1 cellular context compared by ENCODE assay signal in the genomic region with DNA sequence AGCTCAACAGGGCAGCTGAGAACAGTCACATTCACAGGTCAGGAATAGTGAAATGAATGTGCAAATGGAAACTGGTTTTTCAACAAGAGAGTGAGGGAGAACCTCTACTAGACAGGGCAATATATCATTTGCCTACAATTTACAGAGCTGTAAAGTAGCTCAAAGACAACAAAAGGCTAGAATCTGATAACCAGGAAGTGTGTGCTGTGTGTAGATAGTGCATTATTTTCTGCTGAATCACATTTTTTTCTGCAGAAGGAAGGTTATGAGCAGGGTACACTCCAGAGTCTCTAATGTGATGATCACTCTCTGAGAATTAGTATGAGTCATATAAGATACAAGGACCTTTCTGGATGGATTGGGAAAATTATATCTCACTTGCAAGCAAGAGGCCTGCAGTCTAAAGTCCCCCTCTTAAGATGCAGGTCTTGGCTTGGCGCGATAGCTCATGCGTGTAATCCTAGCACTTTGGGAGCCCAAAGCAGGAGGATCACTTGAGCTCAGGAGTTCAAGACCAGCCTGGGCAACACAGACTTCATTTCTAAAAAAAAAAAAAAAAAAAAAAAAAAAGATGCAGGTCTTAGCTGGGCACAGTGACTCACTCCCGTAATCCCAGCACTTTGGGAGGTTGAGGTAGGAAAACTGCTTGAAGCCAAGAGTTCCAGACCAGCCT.
TF ChIP-seq lines count a peak whose summit lies in the region.

No MANE protein-coding gene starts in this region.

TF ChIP-seq in K562, 482 proteins besides CTCF, POLR2A, EP300 and RAD21 (continued from another document and continues in another):
- TF ChIP-seq, protein P1, sequence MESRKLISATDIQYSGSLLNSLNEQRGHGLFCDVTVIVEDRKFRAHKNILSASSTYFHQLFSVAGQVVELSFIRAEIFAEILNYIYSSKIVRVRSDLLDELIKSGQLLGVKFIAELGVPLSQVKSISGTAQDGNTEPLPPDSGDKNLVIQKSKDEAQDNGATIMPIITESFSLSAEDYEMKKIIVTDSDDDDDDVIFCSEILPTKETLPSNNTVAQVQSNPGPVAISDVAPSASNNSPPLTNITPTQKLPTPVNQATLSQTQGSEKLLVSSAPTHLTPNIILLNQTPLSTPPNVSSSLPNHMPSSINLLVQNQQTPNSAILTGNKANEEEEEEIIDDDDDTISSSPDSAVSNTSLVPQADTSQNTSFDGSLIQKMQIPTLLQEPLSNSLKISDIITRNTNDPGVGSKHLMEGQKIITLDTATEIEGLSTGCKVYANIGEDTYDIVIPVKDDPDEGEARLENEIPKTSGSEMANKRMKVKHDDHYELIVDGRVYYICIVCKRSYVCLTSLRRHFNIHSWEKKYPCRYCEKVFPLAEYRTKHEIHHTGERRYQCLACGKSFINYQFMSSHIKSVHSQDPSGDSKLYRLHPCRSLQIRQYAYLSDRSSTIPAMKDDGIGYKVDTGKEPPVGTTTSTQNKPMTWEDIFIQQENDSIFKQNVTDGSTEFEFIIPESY (CRISPR knock-in tag; IDR thresholded peaks at IDR 0.05): peak; percentile 34; the same call in 1 of the 2 replicates
- peak; percentile 34 for TF ChIP-seq BDP1 (IDR thresholded peaks at IDR 0.05; ENCODE audit: insufficient read depth, insufficient read length)
- peak; percentile 90 to 93 for TF ChIP-seq TRIM24 (IDR thresholded peaks at IDR 0.05)
- TF ChIP-seq NCOA6 (IDR thresholded peaks at IDR 0.05): no peak
- no peak for TF ChIP-seq THRA (IDR thresholded peaks at IDR 0.05)
- TF ChIP-seq, protein P2, sequence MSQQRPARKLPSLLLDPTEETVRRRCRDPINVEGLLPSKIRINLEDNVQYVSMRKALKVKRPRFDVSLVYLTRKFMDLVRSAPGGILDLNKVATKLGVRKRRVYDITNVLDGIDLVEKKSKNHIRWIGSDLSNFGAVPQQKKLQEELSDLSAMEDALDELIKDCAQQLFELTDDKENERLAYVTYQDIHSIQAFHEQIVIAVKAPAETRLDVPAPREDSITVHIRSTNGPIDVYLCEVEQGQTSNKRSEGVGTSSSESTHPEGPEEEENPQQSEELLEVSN (IDR thresholded peaks at IDR 0.05; ENCODE audit: borderline replicate concordance in 1 of 2, extremely low read depth in 1 of 2, insufficient read depth in 1 of 2, insufficient read length in 1 of 2, low read depth in 1 of 2, low read length in 1 of 2, poor library complexity in 1 of 2, severe bottlenecking in 1 of 2): no peak
- TF ChIP-seq ZNF324 (CRISPR knock-in tag; IDR thresholded peaks at IDR 0.05): no peak
- TF ChIP-seq ESRRB (CRISPR knock-in tag; IDR thresholded peaks at IDR 0.05; ENCODE audit: borderline replicate concordance): no peak
- TF ChIP-seq TAL1 (IDR thresholded peaks at IDR 0.05): peak; percentile 95
- peak; percentile 95 for TF ChIP-seq SMARCC2 (IDR thresholded peaks at IDR 0.05; ENCODE audit: low read depth)
- peak; percentile 21; the same call in 1 of the 2 replicates for TF ChIP-seq ETV5 (CRISPR knock-in tag; IDR thresholded peaks at IDR 0.05; ENCODE audit: low read depth)
- no peak for TF ChIP-seq HNRNPLL (IDR thresholded peaks at IDR 0.05; ENCODE audit: low read depth, low read length, poor library complexity, severe bottlenecking)
- TF ChIP-seq SMARCE1 (IDR thresholded peaks at IDR 0.05): peak; percentile 98
- TF ChIP-seq TSC22D4 (tag; IDR thresholded peaks at IDR 0.05): no peak
- peak in 1 of 2 experiments; percentile 69; a peak in 1 of 4 replicates for TF ChIP-seq TBL1XR1 (IDR thresholded peaks at IDR 0.05; ENCODE audit: low read length in 2 of 2)
- no peak for TF ChIP-seq TCF7L2 (IDR thresholded peaks at IDR 0.05; ENCODE audit: low read depth, low read length)
- no peak for TF ChIP-seq XRCC5 (IDR thresholded peaks at IDR 0.05; ENCODE audit: low read depth, low read length)
- TF ChIP-seq MAFF (IDR thresholded peaks at IDR 0.05; ENCODE audit: low read length): peak; percentile 96
- TF ChIP-seq ZNF780A (CRISPR knock-in tag; IDR thresholded peaks at IDR 0.05): no peak
- TF ChIP-seq, protein P3, sequence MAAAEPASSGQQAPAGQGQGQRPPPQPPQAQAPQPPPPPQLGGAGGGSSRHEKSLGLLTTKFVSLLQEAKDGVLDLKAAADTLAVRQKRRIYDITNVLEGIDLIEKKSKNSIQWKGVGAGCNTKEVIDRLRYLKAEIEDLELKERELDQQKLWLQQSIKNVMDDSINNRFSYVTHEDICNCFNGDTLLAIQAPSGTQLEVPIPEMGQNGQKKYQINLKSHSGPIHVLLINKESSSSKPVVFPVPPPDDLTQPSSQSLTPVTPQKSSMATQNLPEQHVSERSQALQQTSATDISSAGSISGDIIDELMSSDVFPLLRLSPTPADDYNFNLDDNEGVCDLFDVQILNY (CRISPR knock-in tag; IDR thresholded peaks at IDR 0.05): no peak
- TF ChIP-seq FOXM1 (IDR thresholded peaks at IDR 0.05; ENCODE audit: low read depth): peak; percentile 79
- TF ChIP-seq FOXM1 (CRISPR knock-in tag; IDR thresholded peaks at IDR 0.05; ENCODE audit: low read depth): no peak
- TF ChIP-seq, protein P4, sequence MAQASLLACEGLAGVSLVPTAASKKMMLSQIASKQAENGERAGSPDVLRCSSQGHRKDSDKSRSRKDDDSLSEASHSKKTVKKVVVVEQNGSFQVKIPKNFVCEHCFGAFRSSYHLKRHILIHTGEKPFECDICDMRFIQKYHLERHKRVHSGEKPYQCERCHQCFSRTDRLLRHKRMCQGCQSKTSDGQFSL (CRISPR knock-in tag; IDR thresholded peaks at IDR 0.05): no peak
- TF ChIP-seq, protein P4 (tag; IDR thresholded peaks at IDR 0.05): no peak
- no peak for TF ChIP-seq ZNF133 (CRISPR knock-in tag; IDR thresholded peaks at IDR 0.05)
- TF ChIP-seq YY1 (IDR thresholded peaks at IDR 0.05; ENCODE audit: borderline replicate concordance in 1 of 3, control insufficient read depth in 1 of 3, extremely low read depth in 1 of 3, insufficient read depth in 3 of 3, insufficient read length in 1 of 3, insufficient replicate concordance in 2 of 3, low read depth in 1 of 3, low read length in 2 of 3): no peak
- no peak for TF ChIP-seq CCNT2 (IDR thresholded peaks at IDR 0.05; ENCODE audit: borderline replicate concordance, extremely low read depth, insufficient read length, low read depth, low read length)
- no peak for TF ChIP-seq TEAD2 (tag; IDR thresholded peaks at IDR 0.05)
- 0 out of 2 replicates have a peak, but pooled peaks have one; percentile 40 for TF ChIP-seq GABPB1 (CRISPR knock-in tag; IDR thresholded peaks at IDR 0.05)
- TF ChIP-seq, protein P5, sequence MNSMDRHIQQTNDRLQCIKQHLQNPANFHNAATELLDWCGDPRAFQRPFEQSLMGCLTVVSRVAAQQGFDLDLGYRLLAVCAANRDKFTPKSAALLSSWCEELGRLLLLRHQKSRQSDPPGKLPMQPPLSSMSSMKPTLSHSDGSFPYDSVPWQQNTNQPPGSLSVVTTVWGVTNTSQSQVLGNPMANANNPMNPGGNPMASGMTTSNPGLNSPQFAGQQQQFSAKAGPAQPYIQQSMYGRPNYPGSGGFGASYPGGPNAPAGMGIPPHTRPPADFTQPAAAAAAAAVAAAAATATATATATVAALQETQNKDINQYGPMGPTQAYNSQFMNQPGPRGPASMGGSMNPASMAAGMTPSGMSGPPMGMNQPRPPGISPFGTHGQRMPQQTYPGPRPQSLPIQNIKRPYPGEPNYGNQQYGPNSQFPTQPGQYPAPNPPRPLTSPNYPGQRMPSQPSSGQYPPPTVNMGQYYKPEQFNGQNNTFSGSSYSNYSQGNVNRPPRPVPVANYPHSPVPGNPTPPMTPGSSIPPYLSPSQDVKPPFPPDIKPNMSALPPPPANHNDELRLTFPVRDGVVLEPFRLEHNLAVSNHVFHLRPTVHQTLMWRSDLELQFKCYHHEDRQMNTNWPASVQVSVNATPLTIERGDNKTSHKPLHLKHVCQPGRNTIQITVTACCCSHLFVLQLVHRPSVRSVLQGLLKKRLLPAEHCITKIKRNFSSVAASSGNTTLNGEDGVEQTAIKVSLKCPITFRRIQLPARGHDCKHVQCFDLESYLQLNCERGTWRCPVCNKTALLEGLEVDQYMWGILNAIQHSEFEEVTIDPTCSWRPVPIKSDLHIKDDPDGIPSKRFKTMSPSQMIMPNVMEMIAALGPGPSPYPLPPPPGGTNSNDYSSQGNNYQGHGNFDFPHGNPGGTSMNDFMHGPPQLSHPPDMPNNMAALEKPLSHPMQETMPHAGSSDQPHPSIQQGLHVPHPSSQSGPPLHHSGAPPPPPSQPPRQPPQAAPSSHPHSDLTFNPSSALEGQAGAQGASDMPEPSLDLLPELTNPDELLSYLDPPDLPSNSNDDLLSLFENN (IDR thresholded peaks at IDR 0.05; ENCODE audit: low read depth in 2 of 2, low read length in 2 of 2): peak in 1 of 2 experiments; percentile 84; a peak in 1 of 4 replicates
- peak; percentile 100 for TF ChIP-seq ZNF316 (IDR thresholded peaks at IDR 0.05)
- TF ChIP-seq U2AF2 (optimal IDR thresholded peaks at IDR 0.05; ENCODE audit: low read depth, low read length): no peak
- TF ChIP-seq KAT7 (CRISPR knock-in tag; IDR thresholded peaks at IDR 0.05; ENCODE audit: borderline replicate concordance): no peak
- no peak for TF ChIP-seq HMG20A (CRISPR knock-in tag; conservative IDR thresholded peaks at IDR 0.05)
- TF ChIP-seq NFATC3 (IDR thresholded peaks at IDR 0.05): no peak
- TF ChIP-seq HDAC1 (IDR thresholded peaks at IDR 0.05): peak in 1 of 2 experiments; percentile 81; a peak in 2 of 4 replicates
- TF ChIP-seq DACH1 (IDR thresholded peaks at IDR 0.05; ENCODE audit: partially characterized antibody): peak; percentile 52
- TF ChIP-seq MBD2 (IDR thresholded peaks at IDR 0.05; ENCODE audit: borderline replicate concordance, low read depth): peak; percentile 31; the same call in 1 of the 2 replicates
- TF ChIP-seq MBD1 (CRISPR knock-in tag; IDR thresholded peaks at IDR 0.05): no peak
- no peak for TF ChIP-seq TFAM (CRISPR knock-in tag; conservative IDR thresholded peaks at IDR 0.05)
- TF ChIP-seq TEAD4 (IDR thresholded peaks at IDR 0.05; ENCODE audit: low read length): peak; percentile 96
- TF ChIP-seq TEAD4 (CRISPR knock-in tag; IDR thresholded peaks at IDR 0.05; ENCODE audit: borderline replicate concordance): no peak
- TF ChIP-seq NCOR1 (IDR thresholded peaks at IDR 0.05): peak; percentile 92
- no peak for TF ChIP-seq BRCA1 (IDR thresholded peaks at IDR 0.05)
- no peak for TF ChIP-seq BRCA1 (CRISPR knock-in tag; IDR thresholded peaks at IDR 0.05)
- TF ChIP-seq MEIS2 (IDR thresholded peaks at IDR 0.05; ENCODE audit: partially characterized antibody): peak; percentile 100
- no peak for TF ChIP-seq CEBPG (CRISPR knock-in tag; IDR thresholded peaks at IDR 0.05)
- TF ChIP-seq CEBPG (tag; conservative IDR thresholded peaks at IDR 0.05 in 1 of 2, IDR thresholded peaks at IDR 0.05 in 1 of 2): no peak
- peak; percentile 93 for TF ChIP-seq MTA2 (IDR thresholded peaks at IDR 0.05; ENCODE audit: low read depth)
- no peak for TF ChIP-seq KLF1 (tag; IDR thresholded peaks at IDR 0.05)
- no peak for TF ChIP-seq CREBBP (IDR thresholded peaks at IDR 0.05; ENCODE audit: low read depth, low read length)
- TF ChIP-seq, protein P6, sequence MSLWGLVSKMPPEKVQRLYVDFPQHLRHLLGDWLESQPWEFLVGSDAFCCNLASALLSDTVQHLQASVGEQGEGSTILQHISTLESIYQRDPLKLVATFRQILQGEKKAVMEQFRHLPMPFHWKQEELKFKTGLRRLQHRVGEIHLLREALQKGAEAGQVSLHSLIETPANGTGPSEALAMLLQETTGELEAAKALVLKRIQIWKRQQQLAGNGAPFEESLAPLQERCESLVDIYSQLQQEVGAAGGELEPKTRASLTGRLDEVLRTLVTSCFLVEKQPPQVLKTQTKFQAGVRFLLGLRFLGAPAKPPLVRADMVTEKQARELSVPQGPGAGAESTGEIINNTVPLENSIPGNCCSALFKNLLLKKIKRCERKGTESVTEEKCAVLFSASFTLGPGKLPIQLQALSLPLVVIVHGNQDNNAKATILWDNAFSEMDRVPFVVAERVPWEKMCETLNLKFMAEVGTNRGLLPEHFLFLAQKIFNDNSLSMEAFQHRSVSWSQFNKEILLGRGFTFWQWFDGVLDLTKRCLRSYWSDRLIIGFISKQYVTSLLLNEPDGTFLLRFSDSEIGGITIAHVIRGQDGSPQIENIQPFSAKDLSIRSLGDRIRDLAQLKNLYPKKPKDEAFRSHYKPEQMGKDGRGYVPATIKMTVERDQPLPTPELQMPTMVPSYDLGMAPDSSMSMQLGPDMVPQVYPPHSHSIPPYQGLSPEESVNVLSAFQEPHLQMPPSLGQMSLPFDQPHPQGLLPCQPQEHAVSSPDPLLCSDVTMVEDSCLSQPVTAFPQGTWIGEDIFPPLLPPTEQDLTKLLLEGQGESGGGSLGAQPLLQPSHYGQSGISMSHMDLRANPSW (CRISPR knock-in tag; IDR thresholded peaks at IDR 0.05): no peak
- TF ChIP-seq NFYB (IDR thresholded peaks at IDR 0.05; ENCODE audit: extremely low read depth, insufficient read length): no peak
- peak; percentile 71 for TF ChIP-seq HDAC2 (IDR thresholded peaks at IDR 0.05)
- TF ChIP-seq ZNF184 (CRISPR knock-in tag; IDR thresholded peaks at IDR 0.05): no peak
- no peak for TF ChIP-seq RFX1 (IDR thresholded peaks at IDR 0.05)
- peak; percentile 58; the same call in 1 of the 2 replicates for TF ChIP-seq SMAD4 (CRISPR knock-in tag; conservative IDR thresholded peaks at IDR 0.05)
- peak; percentile 70 for TF ChIP-seq ZNF384 (IDR thresholded peaks at IDR 0.05; ENCODE audit: low read depth, low read length)
- TF ChIP-seq NFXL1 (CRISPR knock-in tag; IDR thresholded peaks at IDR 0.05): no peak
- no peak for TF ChIP-seq ZNF121 (CRISPR knock-in tag; conservative IDR thresholded peaks at IDR 0.05)
- TF ChIP-seq ZNF77 (CRISPR knock-in tag; IDR thresholded peaks at IDR 0.05): no peak
